8 cellular contexts compared by ENCODE assay signal in the genomic region with DNA sequence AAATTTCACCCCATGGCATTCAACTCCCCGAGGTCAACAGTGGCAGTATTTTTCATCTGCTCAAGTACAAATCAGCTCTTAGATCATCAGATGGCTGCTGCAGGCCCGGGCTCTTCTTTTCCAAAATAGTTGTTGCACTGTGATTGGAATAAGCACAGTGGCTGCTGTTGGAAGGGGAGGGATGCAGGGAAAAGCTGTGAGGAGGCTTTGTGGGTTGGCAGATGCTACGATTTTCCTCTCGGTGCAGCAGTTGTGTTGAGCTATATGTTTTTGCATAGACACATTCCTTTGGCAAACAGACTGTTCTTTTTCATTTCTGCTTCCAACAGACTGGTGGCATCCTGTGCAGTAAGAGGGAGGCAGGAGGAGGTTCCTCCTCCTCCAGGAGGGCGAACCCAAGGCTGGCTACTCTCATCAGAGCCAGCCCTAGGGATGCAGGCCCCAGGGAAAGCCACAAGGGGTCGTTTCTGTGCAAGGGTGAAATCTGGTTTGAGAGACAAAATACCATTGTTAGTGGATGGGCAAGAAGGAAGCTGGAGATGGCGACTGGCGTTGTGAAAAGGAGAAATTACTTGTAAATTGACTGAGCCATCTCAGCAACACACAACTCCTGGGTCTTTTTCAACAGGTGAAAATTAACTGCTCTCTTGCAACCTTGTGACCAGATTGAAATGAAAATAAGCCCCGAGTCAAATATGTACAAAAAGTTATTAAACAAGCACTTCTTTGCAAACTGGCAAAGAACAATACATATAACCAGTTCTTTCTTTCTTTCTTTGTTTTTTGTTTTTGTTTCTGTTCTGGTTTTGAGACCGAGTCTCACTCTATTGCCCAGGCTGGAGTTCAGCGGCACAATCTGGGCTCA. TPM values are rescaled to one million over a fixed set of nuclear protein-coding genes. Genes with fewer than 3 reads are reported as not detected.
DNase-seq lines count a peak whose midpoint lies in the region; ATAC-seq, FAIRE-seq and TF ChIP-seq lines count a peak whose summit lies in the region.

No MANE protein-coding gene starts in this region.

- TF ChIP-seq CTCF in pancreas (IDR thresholded peaks at IDR 0.05) (peak; percentile 47 to 65 (median 60)), tibial nerve (IDR thresholded peaks at IDR 0.05) (peak; percentile 64 to 79 (median 71))

- DNase-seq in NCI-H748 (lab: John Stamatoyannopoulos, UW; ENCODE audit: unreplicated experiment) (peak; percentile 20), NCI-H748 treated with DMSO at 0.1 percent for 48 hours (lab: John Stamatoyannopoulos, UW) (no peak), SJSA1 (ENCODE audit: low read depth in 1 of 2, low spot score in 2 of 2) (peak; percentile 39 to 49), foreskin melanocyte (peak; percentile 89), pancreas (peak in 5 of 6 donors; percentile 41 to 79 (median 51)), tibial nerve (ENCODE audit: low spot score in 2 of 2) (peak; percentile 45 to 69)
- DNase-seq in activated effector memory CD4-positive, alpha-beta T cell treated with anti-CD3 and anti-CD28 coated beads, Interleukin-2, amount 50 U/mL, for 16 hours = peak; percentile 87

- no peak for FAIRE-seq in pancreas (lab: Jason Lieb, UNC)

- H3K4me3 ChIP-seq in SJSA1 (no peak overlapping the region), pancreas (no peak overlapping the region), tibial nerve (no peak overlapping the region)

- TF ChIP-seq EP300 in Ishikawa (IDR thresholded peaks at IDR 0.05; ENCODE audit: borderline replicate concordance) (no peak), tibial nerve (IDR thresholded peaks at IDR 0.05) (no peak)

- no peaks in the 10 kb centered on the region for H3K9me3 ChIP-seq in SJSA1 (replicated peaks)
- no peaks in the 10 kb centered on the region for H3K9me3 ChIP-seq in pancreas
- H3K9me3 ChIP-seq in tibial nerve = no peaks in the 10 kb centered on the region

- H3K27me3 ChIP-seq in SJSA1 (replicated peaks) (no peaks in the 10 kb centered on the region), pancreas (no peaks in the 10 kb centered on the region), tibial nerve (no peaks in the 10 kb centered on the region)

- WGBS in pancreas, 2 donors = 51 to 59% methylated on average over 11 of the region's 11 CpGs
- 26 to 30% methylated on average over 11 of the region's 11 CpGs for WGBS in tibial nerve, 2 donors

- H3K36me3 ChIP-seq in SJSA1 (no peaks in the 10 kb centered on the region), pancreas (no peaks in the 10 kb centered on the region), tibial nerve (no peaks in the 10 kb centered on the region)

- intact Hi-C loops in pancreas (cut with DNase I) = loop anchor here in 1 of 3 donors (5.0 kb wide), 1 partner anchor 153 kb away; no protein-coding TSS in a partner anchor

- peak; percentile 95 for TF ChIP-seq RAD21 in Ishikawa (IDR thresholded peaks at IDR 0.05; ENCODE audit: low read depth)

- peak; percentile 25 to 86 (median 78) for ATAC-seq in pancreas

- no peaks in the 10 kb centered on the region for H3K4me1 ChIP-seq in SJSA1 (replicated peaks)
- no peaks in the 10 kb centered on the region for H3K4me1 ChIP-seq in pancreas
- H3K4me1 ChIP-seq in tibial nerve = peaks cover 0 to 10% (median 0%) of the 10 kb centered on the region in 4 donors

- H3K27ac ChIP-seq in SJSA1 (no peak overlapping the region), pancreas (no peak overlapping the region), tibial nerve (no peak overlapping the region)

- TF ChIP-seq POLR2A in tibial nerve (IDR thresholded peaks at IDR 0.05) = no peak

TF ChIP-seq in Ishikawa, 13 proteins besides CTCF, POLR2A, EP300 and RAD21:
- TF ChIP-seq, protein P1, sequence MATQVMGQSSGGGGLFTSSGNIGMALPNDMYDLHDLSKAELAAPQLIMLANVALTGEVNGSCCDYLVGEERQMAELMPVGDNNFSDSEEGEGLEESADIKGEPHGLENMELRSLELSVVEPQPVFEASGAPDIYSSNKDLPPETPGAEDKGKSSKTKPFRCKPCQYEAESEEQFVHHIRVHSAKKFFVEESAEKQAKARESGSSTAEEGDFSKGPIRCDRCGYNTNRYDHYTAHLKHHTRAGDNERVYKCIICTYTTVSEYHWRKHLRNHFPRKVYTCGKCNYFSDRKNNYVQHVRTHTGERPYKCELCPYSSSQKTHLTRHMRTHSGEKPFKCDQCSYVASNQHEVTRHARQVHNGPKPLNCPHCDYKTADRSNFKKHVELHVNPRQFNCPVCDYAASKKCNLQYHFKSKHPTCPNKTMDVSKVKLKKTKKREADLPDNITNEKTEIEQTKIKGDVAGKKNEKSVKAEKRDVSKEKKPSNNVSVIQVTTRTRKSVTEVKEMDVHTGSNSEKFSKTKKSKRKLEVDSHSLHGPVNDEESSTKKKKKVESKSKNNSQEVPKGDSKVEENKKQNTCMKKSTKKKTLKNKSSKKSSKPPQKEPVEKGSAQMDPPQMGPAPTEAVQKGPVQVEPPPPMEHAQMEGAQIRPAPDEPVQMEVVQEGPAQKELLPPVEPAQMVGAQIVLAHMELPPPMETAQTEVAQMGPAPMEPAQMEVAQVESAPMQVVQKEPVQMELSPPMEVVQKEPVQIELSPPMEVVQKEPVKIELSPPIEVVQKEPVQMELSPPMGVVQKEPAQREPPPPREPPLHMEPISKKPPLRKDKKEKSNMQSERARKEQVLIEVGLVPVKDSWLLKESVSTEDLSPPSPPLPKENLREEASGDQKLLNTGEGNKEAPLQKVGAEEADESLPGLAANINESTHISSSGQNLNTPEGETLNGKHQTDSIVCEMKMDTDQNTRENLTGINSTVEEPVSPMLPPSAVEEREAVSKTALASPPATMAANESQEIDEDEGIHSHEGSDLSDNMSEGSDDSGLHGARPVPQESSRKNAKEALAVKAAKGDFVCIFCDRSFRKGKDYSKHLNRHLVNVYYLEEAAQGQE (IDR thresholded peaks at IDR 0.05; ENCODE audit: low read depth) = no peak
- TF ChIP-seq, protein P2, sequence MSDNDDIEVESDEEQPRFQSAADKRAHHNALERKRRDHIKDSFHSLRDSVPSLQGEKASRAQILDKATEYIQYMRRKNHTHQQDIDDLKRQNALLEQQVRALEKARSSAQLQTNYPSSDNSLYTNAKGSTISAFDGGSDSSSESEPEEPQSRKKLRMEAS (IDR thresholded peaks at IDR 0.05) = no peak
- no peak; the same call in 1 of the 2 replicates for TF ChIP-seq TEAD4 (IDR thresholded peaks at IDR 0.05)
- TF ChIP-seq CEBPB (IDR thresholded peaks at IDR 0.05) = no peak

RNA-seq across cellular contexts. Expression of a gene that starts 26.6 kb away (rescaled TPM):
- total RNA-seq in SJSA1 (2014; rRNA removed; shearing (Covaris generic)) = 1.2 and 4.0 TPM in 2 replicates
- total RNA-seq in pancreas = 1 to 10 TPM; 1.1 to 5.8 (median 2.1) TPM
- under 1 TPM; 0.56 to 0.57 TPM for polyA plus RNA-seq in pancreas
- 1 to 10 TPM in 3 of 4 donors, under 1 TPM in 1; 0.66 to 5.1 (median 1.8) TPM for total RNA-seq in tibial nerve
